In genomic region chr19:10421240-10421948, GRCh38 we compare ENCODE assay signal across 1 cellular context.
TF ChIP-seq lines count a peak whose summit lies in the region.

No MANE protein-coding gene starts in this region.

TF ChIP-seq in IMR-90, 13 proteins besides CTCF, POLR2A, EP300 and RAD21:
- TF ChIP-seq CEBPB (IDR thresholded peaks at IDR 0.05; ENCODE audit: low read depth, low read length) (no peak), SMC3 (IDR thresholded peaks at IDR 0.05; ENCODE audit: low read depth, low read length) (no peak), MXI1 (IDR thresholded peaks at IDR 0.05; ENCODE audit: borderline replicate concordance, low read depth, low read length) (no peak), RFX5 (IDR thresholded peaks at IDR 0.05; ENCODE audit: low read depth, low read length) (no peak), MAFK (IDR thresholded peaks at IDR 0.05; ENCODE audit: low read depth, low read length) (no peak), CHD1 (IDR thresholded peaks at IDR 0.05; ENCODE audit: low read depth, low read length) (no peak), FOS (IDR thresholded peaks at IDR 0.05; ENCODE audit: low read depth, low read length) (no peak), BHLHE40 (IDR thresholded peaks at IDR 0.05; ENCODE audit: low read depth, low read length) (no peak), MAZ (IDR thresholded peaks at IDR 0.05; ENCODE audit: borderline replicate concordance, low read depth, low read length) (no peak)
